12 cellular contexts compared by ENCODE assay signal in genomic region chr5:134275822-134276221, GRCh38.
DNase-seq lines count a peak whose midpoint lies in the region; ATAC-seq lines count a peak whose summit lies in the region.
"Had no signal": no experiment of that assay in that cellular context is flagged by ENCODE, and none has a peak within 500 bp of the region (broad histone marks: within the 10 kb centered on the region; RNA-seq: fewer than 3 reads in every experiment).

No MANE protein-coding gene starts in this region.

- ATAC-seq in HG02938 (IDR thresholded peaks at IDR 0.05; ENCODE audit: unreplicated experiment): peak; percentile 98
- ATAC-seq: naive thymus-derived CD8-positive, alpha-beta T cell had no signal

- DNase-seq in DMS 273 (lab: John Stamatoyannopoulos, UW; ENCODE audit: unreplicated experiment): peak; percentile 87
- DNase-seq in GM19238 (ENCODE audit: insufficient read length, low spot score): peak; percentile 35
- peak; percentile 87 for DNase-seq in NCI-H2171 treated with DMSO at 0.1 percent for 48 hours (lab: John Stamatoyannopoulos, UW)
- DNase-seq in AML-193 (lab: John Stamatoyannopoulos, UW): no peak
- no peak for DNase-seq in NAMALWA (ENCODE audit: low spot score)
- DNase-seq in NCI-H526 (lab: John Stamatoyannopoulos, UW): no peak
- DNase-seq in activated effector memory CD4-positive, alpha-beta T cell treated with Interleukin-2 at 50 U/mL for 16 hours: no peak
- DNase-seq: BE2C; Kasumi-1; naive thymus-derived CD8-positive, alpha-beta T cell; SHP77 treated with DMSO at 0.1 percent for 48 hours had no signal

Comparison
In these comparisons a context has a peak if more than half of its experiments do, and no peak if none do; other contexts are left out.
1. DNase-seq: peak in DMS 273 (single experiment), GM19238 (single experiment) and NCI-H2171 treated with DMSO at 0.1 percent for 48 hours (single experiment); none in AML-193 (0 of 2), NAMALWA (single experiment), NCI-H526 (0 of 2) and activated effector memory CD4-positive, alpha-beta T cell treated with Interleukin-2 at 50 U/mL for 16 hours (single experiment).